Comparison of ENCODE assay signal across 8 cellular contexts in the genomic region with DNA sequence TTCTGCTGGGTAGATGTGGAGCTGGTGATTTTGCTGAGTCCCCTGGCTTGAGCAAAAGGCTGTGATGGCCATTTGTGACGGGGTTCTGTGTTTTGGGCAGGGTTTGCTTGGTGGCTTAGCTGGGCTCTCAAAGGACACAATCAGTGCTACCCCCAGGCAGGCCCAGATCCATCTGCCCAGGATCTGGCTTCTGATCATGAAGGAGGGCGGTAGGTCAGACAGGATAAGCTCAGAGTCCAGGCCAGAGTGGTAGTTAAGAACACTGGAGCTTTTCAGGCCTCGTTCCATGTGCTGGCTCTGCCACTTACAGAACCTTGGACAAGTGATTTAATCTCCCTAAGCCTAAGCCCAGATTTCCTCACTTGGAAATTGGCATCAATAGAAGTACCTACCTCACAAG. TPM values are rescaled to one million over a fixed set of nuclear protein-coding genes. Genes with fewer than 3 reads are reported as not detected.
DNase-seq lines count a peak whose midpoint lies in the region; ATAC-seq and TF ChIP-seq lines count a peak whose summit lies in the region.

No MANE protein-coding gene starts in this region.

- no peaks in the 10 kb centered on the region for H3K9me3 ChIP-seq in left lung
- no peaks in the 10 kb centered on the region for H3K9me3 ChIP-seq in stomach

- H3K4me1 ChIP-seq in left lung (peaks cover 5 to 51% of the 10 kb centered on the region in 2 donors), stomach (peaks cover 0 to 25% (median 13%) of the 10 kb centered on the region in 4 donors)

- H3K36me3 ChIP-seq in left lung = no peaks in the 10 kb centered on the region
- no peaks in the 10 kb centered on the region for H3K36me3 ChIP-seq in stomach

- TF ChIP-seq EP300 in stomach (IDR thresholded peaks at IDR 0.05) = no peak

- no peak for TF ChIP-seq POLR2A in stomach (IDR thresholded peaks at IDR 0.05)

- H3K27me3 Mint-ChIP-seq in activated naive CD8-positive, alpha-beta T cell = no peaks in the 10 kb centered on the region

- ATAC-seq in left lung = no peak
- no peak for ATAC-seq in HG03175 (IDR thresholded peaks at IDR 0.05; ENCODE audit: unreplicated experiment)

- H3K27ac ChIP-seq in left lung (peak overlapping the region; percentile 61 to 86), stomach (peak overlapping the region; percentile 14 to 74 (median 72))

- intact Hi-C loops in left lung (cut with DNase I) (no loop called here), stomach (cut with DNase I; ENCODE audit: low total_unique reads) (no loop called here)

- H3K27me3 ChIP-seq in left lung (no peaks in the 10 kb centered on the region), stomach (no peaks in the 10 kb centered on the region)

- H3K4me3 Mint-ChIP-seq in activated naive CD8-positive, alpha-beta T cell = peak overlapping the region; percentile 9

- H3K4me1 Mint-ChIP-seq in activated naive CD8-positive, alpha-beta T cell (ENCODE audit: low read depth) = peaks cover 82% of the 10 kb centered on the region

- H3K9me3 Mint-ChIP-seq in activated naive CD8-positive, alpha-beta T cell (ENCODE audit: low read depth) = no peaks in the 10 kb centered on the region

- no peak overlapping the region for H3K4me3 ChIP-seq in left lung
- H3K4me3 ChIP-seq in stomach = no peak overlapping the region

- peaks cover 4% of the 10 kb centered on the region for H3K36me3 Mint-ChIP-seq in activated naive CD8-positive, alpha-beta T cell

- DNase-seq in NCI-H82 (lab: John Stamatoyannopoulos, UW) (peak; percentile 9), NCI-H82 treated with DMSO at 0.1 percent for 48 hours (lab: John Stamatoyannopoulos, UW; ENCODE audit: unreplicated experiment) (no peak), left lung (no peak), stomach (no peak), Ammon's horn (ENCODE audit: low spot score) (no peak), middle frontal gyrus (ENCODE audit: extremely low spot score, low spot score) (no peak)

- peak overlapping the region; percentile 90 for H3K27ac Mint-ChIP-seq in activated naive CD8-positive, alpha-beta T cell

- WGBS in stomach, 5 donors = 75 to 86% (median 79%) methylated on average over 3 of the region's 3 CpGs

- TF ChIP-seq CTCF in left lung (IDR thresholded peaks at IDR 0.05) = no peak
- no peak for TF ChIP-seq CTCF in stomach (IDR thresholded peaks at IDR 0.05)

RNA-seq across cellular contexts. Expression of a gene that starts 36.2 kb away (rescaled TPM):
- total RNA-seq in left lung = 10 to 100 TPM; 19.3 to 38.6 TPM
- 10 to 100 TPM in 2 of 5 donors, 1 to 10 TPM in 3; 2.9 to 60.5 (median 9.4) TPM for total RNA-seq in stomach
- 1 to 10 TPM in 2 of 3 donors, under 1 TPM in 1; 0.58 to 2.3 (median 1.8) TPM for polyA plus RNA-seq in stomach
